Comparison of ENCODE assay signal across 9 cellular contexts in the genomic region with DNA sequence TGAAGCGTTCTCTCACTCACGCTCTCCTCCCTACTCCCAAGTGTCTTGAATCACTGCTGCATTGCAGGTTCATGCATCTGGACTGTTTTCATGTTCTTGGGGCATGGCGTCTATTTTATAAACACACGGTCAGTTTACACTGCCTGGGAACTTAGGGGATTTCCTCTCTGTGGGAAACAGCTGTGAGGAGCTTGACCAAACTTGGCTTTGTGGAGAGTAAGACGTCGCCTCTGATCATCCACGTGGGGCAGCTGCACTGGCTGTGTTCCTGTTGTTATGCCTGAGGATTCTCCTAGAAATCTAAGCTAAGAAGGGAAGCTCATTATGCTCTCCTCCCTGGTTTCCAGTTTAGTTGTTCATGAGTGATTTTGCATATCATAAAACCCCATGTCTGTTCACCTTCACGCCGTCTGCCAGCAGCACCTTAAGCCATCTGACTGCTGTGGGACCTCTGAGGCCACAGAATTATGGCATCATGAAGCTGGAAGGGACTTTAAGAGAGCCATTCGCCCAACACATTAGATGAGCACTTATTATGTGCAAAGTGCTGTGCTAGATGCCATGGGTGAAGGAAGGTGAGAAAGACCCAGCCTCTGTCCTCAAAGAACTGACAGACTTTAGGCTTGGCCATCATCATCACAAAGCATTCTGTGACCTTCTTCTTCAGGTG. TPM values are rescaled to one million over a fixed set of nuclear protein-coding genes. Genes with fewer than 3 reads are reported as not detected.
DNase-seq lines count a peak whose midpoint lies in the region; ATAC-seq, FAIRE-seq and TF ChIP-seq lines count a peak whose summit lies in the region.
"Had no signal": no experiment of that assay in that cellular context is flagged by ENCODE, and none has a peak within 500 bp of the region (broad histone marks: within the 10 kb centered on the region; RNA-seq: fewer than 3 reads in every experiment).

No MANE protein-coding gene starts in this region.

- no peaks in the 10 kb centered on the region for H3K36me3 ChIP-seq in hepatocyte (replicated peaks; ENCODE audit: insufficient read depth, low read depth)
- H3K36me3 ChIP-seq in tibial nerve: no peaks in the 10 kb centered on the region

- DNase-seq in GM12892 (ENCODE audit: insufficient read length): no peak
- DNase-seq in T-cell: no peak
- peak; percentile 65 for DNase-seq in hepatocyte (ENCODE audit: low spot score)
- DNase-seq in tibial nerve (ENCODE audit: low spot score in 2 of 2): peak; percentile 72 to 76
- no peak for DNase-seq in COLO668 (lab: John Stamatoyannopoulos, UW; ENCODE audit: unreplicated experiment)
- no peak for DNase-seq in head of caudate nucleus
- no peak for DNase-seq in frontal cortex (ENCODE audit: low spot score in 2 of 2)

- no peak overlapping the region for H3K27ac ChIP-seq in hepatocyte
- peak overlapping the region in 3 of 4 donors; percentile 31 to 78 (median 37) for H3K27ac ChIP-seq in tibial nerve

- H3K36me3 Mint-ChIP-seq in T-cell: no peaks in the 10 kb centered on the region

- H4K20me1 ChIP-seq in hepatocyte (ENCODE audit: insufficient read depth, poor library complexity, severe bottlenecking): no peaks in the 10 kb centered on the region

- FAIRE-seq in GM12892 (lab: Jason Lieb, UNC) (peak; percentile 100), frontal cortex (lab: Jason Lieb, UNC) (no peak)

- H2AFZ ChIP-seq in hepatocyte: no peak overlapping the region

- H3K9me3 Mint-ChIP-seq in T-cell: no peaks in the 10 kb centered on the region

- TF ChIP-seq EP300 in tibial nerve (IDR thresholded peaks at IDR 0.05): peak; percentile 24 to 84

- H3K4me1 ChIP-seq in hepatocyte (ENCODE audit: insufficient read depth): peaks cover 9% of the 10 kb centered on the region
- H3K4me1 ChIP-seq in tibial nerve: peaks cover 0 to 36% (median 17%) of the 10 kb centered on the region in 4 donors

- CTCF ChIA-PET in T-cell (lab: Charles Lee): interaction anchor here (1.0 to 1.6 kb wide), 4 partner anchors 9 to 135 kb away, joined by 3 to 4 read pairs (median 4); no protein-coding TSS in a partner anchor

- peaks cover 39 to 52% (median 48%) of the 10 kb centered on the region in 3 donors for H3K4me1 Mint-ChIP-seq in T-cell

- TF ChIP-seq POLR2A in GM12892 (IDR thresholded peaks at IDR 0.05; ENCODE audit: low read depth, low read length) (peak; percentile 69), tibial nerve (IDR thresholded peaks at IDR 0.05) (no peak)

- H3K4me3 ChIP-seq in hepatocyte: no peak overlapping the region
- no peak overlapping the region for H3K4me3 ChIP-seq in tibial nerve

- TF ChIP-seq CTCF in hepatocyte (IDR thresholded peaks at IDR 0.05; ENCODE audit: poor library complexity): no peak
- TF ChIP-seq CTCF in tibial nerve (IDR thresholded peaks at IDR 0.05): no peak

- POLR2A ChIA-PET in T-cell (lab: Charles Lee): interaction anchor here in 1 of 2 donors (0.6 kb wide), 1 partner anchor 839 kb away, joined by 3 read pairs; no protein-coding TSS in a partner anchor

- peak; percentile 34 for ATAC-seq in HG02610 (IDR thresholded peaks at IDR 0.05; ENCODE audit: unreplicated experiment)
- ATAC-seq in T-cell (replicated peaks in 1 of 4): peak in 2 of 4 experiments; percentile 10 to 26

- H3K27me3 ChIP-seq in hepatocyte: no peaks in the 10 kb centered on the region
- H3K27me3 ChIP-seq in tibial nerve: no peaks in the 10 kb centered on the region

- WGBS in hepatocyte (ENCODE audit: low lambda C conversion rate, missing lambda C conversion rate): 57% methylated on average over 10 of the region's 10 CpGs
- 40 to 52% methylated on average over 10 of the region's 10 CpGs for WGBS in tibial nerve, 2 donors

- intact Hi-C loops in head of caudate nucleus (cut with DNase I): no loop called here

- H3K4me2 ChIP-seq in hepatocyte: no peak overlapping the region

- H3K9me3 ChIP-seq in hepatocyte (ENCODE audit: low read depth) (no peaks in the 10 kb centered on the region), tibial nerve (no peaks in the 10 kb centered on the region)

- no peaks in the 10 kb centered on the region for H3K9me2 ChIP-seq in hepatocyte (replicated peaks; ENCODE audit: insufficient read depth)

- no peaks in the 10 kb centered on the region for H3K27me3 Mint-ChIP-seq in T-cell

- H3K4me3 Mint-ChIP-seq in T-cell: peak overlapping the region in 1 of 3 donors; percentile 57

- H3K27ac Mint-ChIP-seq in T-cell: peak overlapping the region; percentile 25 to 79

- H3K79me2 ChIP-seq in hepatocyte: no peaks in the 10 kb centered on the region

RNA-seq across cellular contexts. Expression of gene POU2AF1, which starts 38.8 kb away (rescaled TPM):
- 151 TPM for polyA plus RNA-seq in GM12892 (2012; ENCODE audit: missing spikeins)
- total RNA-seq in T-cell: 1 to 10 TPM; 3.4 to 9.3 (median 4.3) TPM
- total RNA-seq in hepatocyte: 0.08 and 0.23 TPM in 2 replicates
- polyA plus RNA-seq in hepatocyte: 0.06 TPM in 1 of 2 replicates, not detected in the other
- total RNA-seq in tibial nerve: under 1 TPM in 1 of 4 donors, not detected in 3; 0.87 TPM
- not detected for total RNA-seq in frontal cortex
- total RNA-seq: NCI-H460 had no signal

Comparison
In these comparisons a context has a peak if more than half of its experiments do, and no peak if none do; other contexts are left out.
1. DNase-seq: peak in hepatocyte (single experiment) and tibial nerve (2 of 2); none in GM12892 (single experiment), T-cell (0 of 34), COLO668 (single experiment), head of caudate nucleus (0 of 42) and frontal cortex (0 of 2).